Comparison of ENCODE assay signal across 10 cellular contexts in the genomic region with DNA sequence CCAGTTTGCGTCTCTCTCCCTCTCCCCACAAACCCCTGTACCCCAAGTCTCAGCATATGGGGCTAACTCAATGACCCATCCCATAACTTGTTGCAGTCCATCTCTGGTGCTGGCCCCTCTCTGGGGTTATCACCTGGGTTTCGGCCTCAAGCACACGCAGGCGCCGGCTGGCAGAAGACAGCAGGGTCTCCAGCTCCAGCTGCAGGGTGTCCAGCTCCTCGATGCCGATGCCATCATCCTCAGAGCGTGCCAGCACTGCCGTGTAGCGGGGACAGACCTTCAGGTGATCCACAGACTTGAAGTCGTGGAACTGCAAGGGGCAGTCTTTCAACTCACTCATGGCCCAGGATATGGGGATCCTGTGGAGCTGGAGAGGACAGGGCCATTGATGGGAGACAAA. TPM values are rescaled to one million over a fixed set of nuclear protein-coding genes. Genes with fewer than 3 reads are reported as not detected.
DNase-seq lines count a peak whose midpoint lies in the region; ATAC-seq and TF ChIP-seq lines count a peak whose summit lies in the region.
"Had no signal": no experiment of that assay in that cellular context is flagged by ENCODE, and none has a peak within 500 bp of the region (broad histone marks: within the 10 kb centered on the region; RNA-seq: fewer than 3 reads in every experiment).

No MANE protein-coding gene starts in this region.

- TF ChIP-seq CTCF in DND-41 (IDR thresholded peaks at IDR 0.05; ENCODE audit: borderline replicate concordance, extremely low read depth, low read length, poor library complexity, severe bottlenecking) (no peak), MM.1S (IDR thresholded peaks at IDR 0.05; ENCODE audit: low read length) (no peak), coronary artery (IDR thresholded peaks at IDR 0.05) (no peak), osteocyte (IDR thresholded peaks at IDR 0.05) (no peak)

- DNase-seq in DND-41: no peak
- DNase-seq in MM.1S: no peak
- DNase-seq in coronary artery (ENCODE audit: low spot score): no peak
- no peak for DNase-seq in osteocyte (ENCODE audit: extremely low spot score, unreplicated experiment)
- DNase-seq in EL: no peak
- DNase-seq in NCI-H1105 treated with DMSO at 0.1 percent for 48 hours (lab: John Stamatoyannopoulos, UW): no peak
- no peak for DNase-seq in NCI-H2081 (lab: John Stamatoyannopoulos, UW)
- DNase-seq: left cardiac atrium, NCI-H82 had no signal

- peak overlapping the region in 1 of 2 experiments; percentile 94; a peak in 1 of 4 replicates for H3K4me3 ChIP-seq in DND-41 (ENCODE audit: low read depth in 1 of 2, low read length in 2 of 2)
- no peak overlapping the region for H3K4me3 ChIP-seq in MM.1S (ENCODE audit: low read length)
- H3K4me3 ChIP-seq in coronary artery: peak overlapping the region; percentile 99

- no peaks in the 10 kb centered on the region for H3K9me2 ChIP-seq in MM.1S (replicated peaks; ENCODE audit: insufficient read depth, low read length)

- H3K79me2 ChIP-seq in DND-41 (ENCODE audit: insufficient read depth, low read length): peaks cover 38% of the 10 kb centered on the region
- H3K79me2 ChIP-seq in MM.1S (ENCODE audit: low read length): peaks cover 40% of the 10 kb centered on the region

- H3K36me3 ChIP-seq in DND-41 (ENCODE audit: insufficient read depth, low read length) (peaks cover 56% of the 10 kb centered on the region), MM.1S (replicated peaks; ENCODE audit: insufficient read depth, low read length) (no peaks in the 10 kb centered on the region)

- no peaks in the 10 kb centered on the region for H3K27me3 Mint-ChIP-seq in osteocyte (ENCODE audit: unreplicated experiment)

- no peaks in the 10 kb centered on the region for H3K9me3 ChIP-seq in DND-41 (ENCODE audit: insufficient read depth, low read length, severe bottlenecking)
- H3K9me3 ChIP-seq in MM.1S (replicated peaks; ENCODE audit: insufficient read depth, low read length): no peaks in the 10 kb centered on the region

- no peaks in the 10 kb centered on the region for H3K9me3 Mint-ChIP-seq in osteocyte (ENCODE audit: unreplicated experiment)

- peak overlapping the region; percentile 95 for H3K4me3 Mint-ChIP-seq in osteocyte (ENCODE audit: unreplicated experiment)

- H3K27me3 ChIP-seq in DND-41 (ENCODE audit: insufficient read depth, low read length, poor library complexity) (no peaks in the 10 kb centered on the region), MM.1S (replicated peaks; ENCODE audit: insufficient read depth, low read length) (no peaks in the 10 kb centered on the region)

- peak overlapping the region; percentile 100 for H3K27ac Mint-ChIP-seq in osteocyte (ENCODE audit: unreplicated experiment)

- H3K4me2 ChIP-seq in DND-41 (ENCODE audit: insufficient read depth, low read length) (peak overlapping the region; percentile 82), MM.1S (ENCODE audit: low read depth, low read length) (peak overlapping the region; percentile 77; the same call in 1 of the 2 replicates)

- H3K27ac ChIP-seq in DND-41 (ENCODE audit: low read length): no peak overlapping the region; the same call in 1 of the 2 replicates
- H3K27ac ChIP-seq in MM.1S (ENCODE audit: low read length): no peak overlapping the region
- H3K27ac ChIP-seq in coronary artery: peak overlapping the region; percentile 96 to 99

- H3K4me1 ChIP-seq in DND-41 (ENCODE audit: insufficient read depth, low read length): peaks cover 38% of the 10 kb centered on the region
- H3K4me1 ChIP-seq in MM.1S (ENCODE audit: low read length): no peaks in the 10 kb centered on the region

- no peak for ATAC-seq in DND-41 (ENCODE audit: insufficient read depth, low read depth)
- ATAC-seq in GM21737 (IDR thresholded peaks at IDR 0.05; ENCODE audit: unreplicated experiment): no peak
- ATAC-seq: left cardiac atrium had no signal

- H3K36me3 Mint-ChIP-seq in osteocyte (ENCODE audit: unreplicated experiment): peaks cover 35% of the 10 kb centered on the region

- no peaks in the 10 kb centered on the region for H3F3A ChIP-seq in MM.1S (ENCODE audit: insufficient read depth, low read length)

- H3K4me1 Mint-ChIP-seq in osteocyte (ENCODE audit: unreplicated experiment): peaks cover 28% of the 10 kb centered on the region

- no peak overlapping the region for H2AFZ ChIP-seq in DND-41 (ENCODE audit: low read depth, low read length)
- no peak overlapping the region for H2AFZ ChIP-seq in MM.1S (ENCODE audit: low read length)

- H3K9ac ChIP-seq in DND-41 (ENCODE audit: low read depth, low read length) (peak overlapping the region; percentile 86; the same call in 1 of the 2 replicates), MM.1S (ENCODE audit: low read length) (no peak overlapping the region)

- H4K20me1 ChIP-seq in DND-41 (ENCODE audit: insufficient read depth, low read length) (peaks cover 21% of the 10 kb centered on the region), MM.1S (ENCODE audit: insufficient read depth, low read length) (no peaks in the 10 kb centered on the region)

RNA-seq across cellular contexts. Expression of gene TADA3, which starts 1.1 kb away (rescaled TPM):
- total RNA-seq in osteocyte: 63.4 and 66.0 TPM in 2 replicates

RNA-seq across cellular contexts. Expression of gene ARPC4, which starts 1.8 kb away (rescaled TPM):
- total RNA-seq in osteocyte: 140 and 142 TPM in 2 replicates

RNA-seq across cellular contexts. Expression of gene TTLL3, which starts 18.9 kb away (rescaled TPM):
- 53.6 and 54.8 TPM in 2 replicates for total RNA-seq in osteocyte

RNA-seq across cellular contexts. Expression of gene CAMK1, which starts 21.4 kb away (rescaled TPM):
- total RNA-seq in osteocyte: 8.8 and 10.7 TPM in 2 replicates

RNA-seq across cellular contexts. Expression of gene OGG1, which starts 41.4 kb away (rescaled TPM):
- total RNA-seq in osteocyte: 34.8 and 37.9 TPM in 2 replicates

Comparison
In these comparisons a context has a peak if more than half of its experiments do, and no peak if none do; other contexts are left out.
1. H3K27ac ChIP-seq: peak in coronary artery (2 of 2); none in DND-41 (single experiment) and MM.1S (single experiment).